In genomic region chr12:105331805-105332251, GRCh38 we compare ENCODE assay signal across 8 cellular contexts. TPM values are rescaled to one million over a fixed set of nuclear protein-coding genes. Genes with fewer than 3 reads are reported as not detected.
DNase-seq lines count a peak whose midpoint lies in the region; ATAC-seq, FAIRE-seq and TF ChIP-seq lines count a peak whose summit lies in the region.

No MANE protein-coding gene starts in this region.

- no peak overlapping the region for H2BK15ac ChIP-seq in H1 (ENCODE audit: low read length)

- POLR2A ChIA-PET in H1 (lab: Charles Lee; ENCODE audit: partially characterized antibody) = interaction anchor here (0.9 to 2.7 kb wide), 6 partner anchors 11 to 808 kb away, joined by 3 to 5 read pairs (median 4); no protein-coding TSS in a partner anchor

- no peak overlapping the region for H3K14ac ChIP-seq in H1 (ENCODE audit: insufficient read length)

- H3K4me1 ChIP-seq in H1 (replicated peaks in 1 of 4; ENCODE audit: control insufficient read depth in 3 of 4, insufficient read depth in 4 of 4, low read length in 3 of 4) = peaks cover 3 to 15% (median 9%) of the 10 kb centered on the region in 4 experiments
- H3K4me1 ChIP-seq in psoas muscle = peaks cover 12% of the 10 kb centered on the region

- peaks cover 12% of the 10 kb centered on the region; the same call in 1 of the 2 replicates for H3K23me2 ChIP-seq in H1 (ENCODE audit: low read depth, low read length)

- no peak overlapping the region for H3K18ac ChIP-seq in H1 (ENCODE audit: extremely low read depth, low read length)

- no peak overlapping the region for H3K56ac ChIP-seq in H1 (replicated peaks; ENCODE audit: insufficient read length, low read depth, low read length)

- H2BK20ac ChIP-seq in H1 (ENCODE audit: low read length) = no peak overlapping the region

- no peak overlapping the region for H2AFZ ChIP-seq in H1 (ENCODE audit: low read length)

- TF ChIP-seq EP300 in H1 (IDR thresholded peaks at IDR 0.05; ENCODE audit: borderline replicate concordance in 1 of 2, low read depth in 2 of 2, low read length in 2 of 2) = no peak

- no peak overlapping the region for H4K91ac ChIP-seq in H1 (replicated peaks; ENCODE audit: insufficient read length, low read length)

- 24% methylated on average over 8 of the region's 8 CpGs; no CpG with 5 or more reads in 1 of the 2 experiments for WGBS in H1 (ENCODE audit: extremely low coverage in 1 of 2, insufficient coverage in 1 of 2, insufficient read length in 1 of 2, insufficient replicate concordance in 2 of 2, low coverage in 1 of 2, low lambda C conversion rate in 2 of 2, missing lambda C conversion rate in 1 of 2), 2 experiments
- 69 to 75% (median 70%) methylated on average over 8 of the region's 8 CpGs for WGBS in psoas muscle, 3 donors

- H3K79me1 ChIP-seq in H1 (ENCODE audit: low read depth, low read length) = peaks cover 2% of the 10 kb centered on the region; the same call in 1 of the 2 replicates

- H3K4ac ChIP-seq in H1 (replicated peaks; ENCODE audit: insufficient read length, low read depth, low read length) = no peak overlapping the region

- no peak for TF ChIP-seq POLR2A in H1 (IDR thresholded peaks at IDR 0.05; ENCODE audit: control extremely low read depth in 1 of 2, low read depth in 2 of 2, low read length in 2 of 2)

- H4K5ac ChIP-seq in H1 (ENCODE audit: insufficient read length, low read depth, low read length) = no peak overlapping the region

- FAIRE-seq in GM18507 (lab: Jason Lieb, UNC) (peak; percentile 15), H1 (lab: Jason Lieb, UNC) (no peak)

- peaks cover 0 to 2% of the 10 kb centered on the region in 2 experiments for H4K20me1 ChIP-seq in H1 (replicated peaks in 1 of 2; ENCODE audit: control insufficient read depth in 1 of 2, insufficient read depth in 2 of 2, low read length in 2 of 2)

- TF ChIP-seq RAD21 in H1 (IDR thresholded peaks at IDR 0.05 in 1 of 2, conservative IDR thresholded peaks at IDR 0.05 in 1 of 2; ENCODE audit: low read depth in 2 of 2, low read length in 2 of 2) = no peak

- DNase-seq in GM18507 (ENCODE audit: extremely low spot score, insufficient read length, low read depth) (no peak), RPMI7951 (ENCODE audit: low read depth) (peak; percentile 18), H1 (ENCODE audit: low read depth in 1 of 2, low spot score in 2 of 2) (peak in 1 of 2 experiments; percentile 47), psoas muscle (no peak), NCI-H446 treated with DMSO at 0.1 percent for 48 hours (lab: John Stamatoyannopoulos, UW) (no peak), foreskin melanocyte (no peak), NCI-H1092 (lab: John Stamatoyannopoulos, UW) (no peak)

- H3K36me3 ChIP-seq in H1 (ENCODE audit: control insufficient read depth in 2 of 4, insufficient read depth in 4 of 4, low read length in 3 of 4) (no peaks in the 10 kb centered on the region), psoas muscle (ENCODE audit: insufficient read depth in 1 of 2, low read depth in 1 of 2) (no peaks in the 10 kb centered on the region)

- peak overlapping the region; percentile 77 for H3K4me2 ChIP-seq in H1 (ENCODE audit: insufficient read depth in 1 of 2, low read depth in 2 of 2, low read length in 2 of 2)

- TF ChIP-seq CTCF in H1 (IDR thresholded peaks at IDR 0.05; ENCODE audit: control extremely low read depth in 1 of 3, insufficient read depth in 1 of 3, low read depth in 1 of 3, low read length in 3 of 3) = no peak
- no peak for TF ChIP-seq CTCF in psoas muscle (IDR thresholded peaks at IDR 0.05)

- CTCF ChIA-PET in H1 (lab: Charles Lee; ENCODE audit: partially characterized antibody) = interaction anchor here (0.6 to 1.5 kb wide), 9 partner anchors 9 to 96 kb away, joined by 3 to 7 read pairs (median 4); partner anchors contain the start of gene APPL2

- ATAC-seq in psoas muscle (peak in 1 of 4 donors; percentile 29), GM19467 (IDR thresholded peaks at IDR 0.05; ENCODE audit: unreplicated experiment) (no peak)

- no peak overlapping the region for H3K9ac ChIP-seq in H1 (replicated peaks in 1 of 4; ENCODE audit: extremely low read depth in 1 of 4, low read depth in 3 of 4, low read length in 3 of 4)

- H3K79me2 ChIP-seq in H1 (ENCODE audit: control insufficient read depth in 1 of 2, insufficient read depth in 2 of 2, low read length in 2 of 2) = peaks cover 0 to 3% of the 10 kb centered on the region in 2 experiments; a peak in 1 of 4 replicates

- no peaks in the 10 kb centered on the region for H3K9me3 ChIP-seq in H1 (ENCODE audit: insufficient read depth in 2 of 2, low read depth in 1 of 2, low read length in 1 of 2)
- H3K9me3 ChIP-seq in psoas muscle = no peaks in the 10 kb centered on the region

- intact Hi-C loops in psoas muscle (cut with DNase I) = loop anchor here in 1 of 2 donors (5.0 kb wide), 1 partner anchor 50 kb away; no protein-coding TSS in a partner anchor

- H3K4me3 ChIP-seq in H1 (ENCODE audit: extremely low read depth in 1 of 4, insufficient read depth in 2 of 4, low read depth in 3 of 4, low read length in 4 of 4) (peak overlapping the region in 2 of 4 experiments; percentile 15 to 69; a peak in 2 of 8 replicates), psoas muscle (no peak overlapping the region)

- H2BK5ac ChIP-seq in H1 (ENCODE audit: low read depth, low read length) = no peak overlapping the region

- no peak overlapping the region for H2BK12ac ChIP-seq in H1 (ENCODE audit: low read depth, low read length)

- H3K27me3 ChIP-seq in H1 (replicated peaks in 1 of 4; ENCODE audit: control insufficient read depth in 3 of 4, extremely low read depth in 1 of 4, insufficient read depth in 3 of 4, low read length in 3 of 4) (peaks cover 0 to 9% (median 6%) of the 10 kb centered on the region in 4 experiments; a peak in 6 of 7 replicates), psoas muscle (ENCODE audit: insufficient read depth in 3 of 3, low read length in 2 of 3) (no peaks in the 10 kb centered on the region)

- H3K23ac ChIP-seq in H1 (ENCODE audit: insufficient read length) = no peak overlapping the region

- no peak overlapping the region for H3K27ac ChIP-seq in H1 (ENCODE audit: low read depth, low read length)
- H3K27ac ChIP-seq in psoas muscle = peak overlapping the region; percentile 4

- H4K8ac ChIP-seq in H1 (ENCODE audit: extremely low read depth, insufficient read depth, low read length) = no peak overlapping the region

- no peak overlapping the region for H2AK5ac ChIP-seq in H1 (ENCODE audit: low read depth, low read length)

- H2BK120ac ChIP-seq in H1 (replicated peaks; ENCODE audit: low read depth, low read length) = no peak overlapping the region

TF ChIP-seq in H1, 55 proteins besides CTCF, POLR2A, EP300 and RAD21:
- TF ChIP-seq NANOG (IDR thresholded peaks at IDR 0.05; ENCODE audit: insufficient read depth, low read depth, low read length, poor library complexity, severe bottlenecking) (peak; percentile 42), POU5F1 (IDR thresholded peaks at IDR 0.05; ENCODE audit: low read depth, low read length) (0 out of 2 replicates have a peak, but pooled peaks have one; percentile 14), SRF (IDR thresholded peaks at IDR 0.05; ENCODE audit: low read depth, low read length) (no peak), POLR2AphosphoS5 (IDR thresholded peaks at IDR 0.05; ENCODE audit: low read depth, low read length) (peak; percentile 60; the same call in 1 of the 2 replicates), SP1 (IDR thresholded peaks at IDR 0.05; ENCODE audit: low read depth, low read length) (0 out of 2 replicates have a peak, but pooled peaks have one; percentile 56)

RNA-seq across cellular contexts. Expression of gene C12orf75, which starts 1.3 kb away (rescaled TPM):
- 225 and 267 TPM in 2 replicates for total RNA-seq in RPMI7951 (2014; rRNA removed; shearing (Covaris generic))
- total RNA-seq in H1 (2021; fragmentation: NEBNext Ultra II Directional; extraction: Animal tissue kit (Norgen Biotek cat#: 25700)) = 37.6 and 41.2 TPM in 2 replicates
- polyA plus RNA-seq in H1 (2011; rRNA removed) (10.1 and 26.4 TPM in 2 replicates), psoas muscle (10 to 100 TPM; 25.6 to 84.9 (median 43.0) TPM)
- 21.7 TPM for polyA plus RNA-seq in H1 (2011; cell fraction: cytosol; rRNA removed)
- 6.6 TPM for polyA plus RNA-seq in H1 (2011; cell fraction: nucleus; rRNA removed)
- polyA plus RNA-seq in H1 (2012, experiment 1 of 2) = 23.2 to 31.0 TPM (median 27.3 TPM) in 4 replicates
- polyA plus RNA-seq in H1 (2012, experiment 2 of 2) = 33.4 TPM
- 13.4 TPM for polyA plus RNA-seq in H1 (2013, experiment 1 of 2)
- polyA plus RNA-seq in H1 (2013, experiment 2 of 2) = 13.5 TPM
- polyA minus RNA-seq in H1 (2011; rRNA and poly(A)+ RNA removed) = 7.8 and 8.9 TPM in 2 replicates
- polyA minus RNA-seq in H1 (2011; cell fraction: cytosol; rRNA and poly(A)+ RNA removed) = 8.1 TPM
- 7.9 TPM for polyA minus RNA-seq in H1 (2011; cell fraction: nucleus; rRNA and poly(A)+ RNA removed)
- 100 to 1,000 TPM in 2 of 4 donors, 10 to 100 TPM in 2; 31.1 to 228 (median 146) TPM for total RNA-seq in psoas muscle
